ENCODE assay signal across 20 cellular contexts in genomic region chr1:92333668-92334067, GRCh38.
"Had no signal": no experiment of that assay in that cellular context is flagged by ENCODE, and none has a peak within 500 bp of the region (broad histone marks: within the 10 kb centered on the region; RNA-seq: fewer than 3 reads in every experiment).

No MANE protein-coding gene starts in this region.

- H3K27ac Mint-ChIP-seq: activated B cell treated with CpG ODN at 0.5 μM for 24 hours; activated CD4-positive, alpha-beta T cell treated with anti-CD3 and anti-CD28 coated beads, Interleukin-2, amount 10 ng/mL, durations not matched to agents 7 days and 5 days; dendritic cell treated with granulocyte-macrophage colony-stimulating factor and Interleukin-4, amounts not matched to agents 40 ng/mL and 50 ng/mL, for 4 days; nephron progenitor cell; T-helper 2 cell treated with Interferon-gamma antibody and Interleukin-4, amounts not matched to agents 5 μg/mL and 100 μg/mL, for 36 hours had no signal

- H3K4me3 Mint-ChIP-seq: activated B cell treated with CpG ODN at 0.5 μM for 24 hours; activated CD4-positive, alpha-beta T cell treated with anti-CD3 and anti-CD28 coated beads, Interleukin-2, amount 10 ng/mL, durations not matched to agents 7 days and 5 days; dendritic cell treated with granulocyte-macrophage colony-stimulating factor and Interleukin-4, amounts not matched to agents 40 ng/mL and 50 ng/mL, for 4 days; nephron progenitor cell; T-helper 2 cell treated with Interferon-gamma antibody and Interleukin-4, amounts not matched to agents 5 μg/mL and 100 μg/mL, for 36 hours had no signal

- H3K27me3 Mint-ChIP-seq: activated B cell treated with CpG ODN at 0.5 μM for 24 hours; activated CD4-positive, alpha-beta T cell treated with anti-CD3 and anti-CD28 coated beads, Interleukin-2, amount 10 ng/mL, durations not matched to agents 7 days and 5 days; dendritic cell treated with granulocyte-macrophage colony-stimulating factor and Interleukin-4, amounts not matched to agents 40 ng/mL and 50 ng/mL, for 4 days had no signal

- H3K4me3 ChIP-seq: cardiac muscle cell, esophagus squamous epithelium, heart right ventricle, left lung, spleen, tibial nerve, uterus had no signal

- DNase-seq: activated B cell treated with CpG ODN at 0.5 μM for 24 hours; activated CD4-positive, alpha-beta T cell treated with anti-CD3 and anti-CD28 coated beads, Interleukin-2, amount 10 ng/mL, durations not matched to agents 7 days and 5 days; amniotic stem cell; effector CD8-positive, alpha-beta T cell; esophagus squamous epithelium; heart right ventricle; left lung; nephron progenitor cell; nucleus accumbens; posterior cingulate gyrus; retina; spleen; stimulated activated CD4-positive, alpha-beta T cell treated with anti-CD3 and anti-CD28 coated beads, Interleukin-4, amount 100 ng/mL, for 4 hours; stimulated activated naive CD4-positive, alpha-beta T cell; SW 1271; uterus had no signal

- H3K9me3 ChIP-seq: tibial nerve, uterus had no signal

- H3K36me3 ChIP-seq: uterus had no signal

- H3K27me3 ChIP-seq: cardiac muscle cell, esophagus squamous epithelium, heart right ventricle, left lung, spleen, tibial nerve, uterus had no signal

- H3K4me1 ChIP-seq: esophagus squamous epithelium, heart right ventricle, left lung, spleen, tibial nerve, uterus had no signal

- H3K27ac ChIP-seq: cardiac muscle cell, esophagus squamous epithelium, heart right ventricle, left lung, spleen, tibial nerve, uterus had no signal

- H3K4me1 Mint-ChIP-seq: activated B cell treated with CpG ODN at 0.5 μM for 24 hours, nephron progenitor cell had no signal

- ATAC-seq: heart right ventricle, left lung had no signal
